Comparison of ENCODE assay signal across 17 cellular contexts in genomic region chr4:166895771-166896170, GRCh38.
"Had no signal": no experiment of that assay in that cellular context is flagged by ENCODE, and none has a peak within 500 bp of the region (broad histone marks: within the 10 kb centered on the region; RNA-seq: fewer than 3 reads in every experiment).

No MANE protein-coding gene starts in this region.

- ATAC-seq: activated naive CD4-positive, alpha-beta T cell treated with anti-CD3 and anti-CD28 coated beads, Interleukin-2, amount 50 U/mL, for 72 hours; gastrocnemius medialis; stimulated activated naive CD8-positive, alpha-beta T cell treated with anti-CD3 and anti-CD28 coated beads, Interleukin-15, Interleukin-2, amounts not matched to agents 100 U/mL and 50 U/mL, for 24 hours had no signal

- H3K4me1 ChIP-seq: gastrocnemius medialis, left ventricle myocardium inferior, suprapubic skin had no signal

- H3K36me3 ChIP-seq: gastrocnemius medialis, left ventricle myocardium inferior, suprapubic skin had no signal

- DNase-seq: activated B cell treated with CpG ODN at 0.5 μM for 24 hours; activated CD4-positive, alpha-beta T cell treated with anti-CD3 and anti-CD28 coated beads, Interleukin-2, amount 10 ng/mL, durations not matched to agents 7 days and 5 days; amygdala; cortex of kidney; effector CD8-positive, alpha-beta T cell; gastrocnemius medialis; left ventricle myocardium inferior; stimulated activated CD4-positive, alpha-beta T cell treated with anti-CD3 and anti-CD28 coated beads, Interleukin-2, amount 100 ng/mL, for 48 hours; stimulated activated CD8-positive, alpha-beta memory T cell treated with anti-CD3 and anti-CD28 coated beads, Interleukin-4, amount 100 ng/mL, for 48 hours; stimulated activated naive CD8-positive, alpha-beta T cell treated with anti-CD3 and anti-CD28 coated beads, Interleukin-15, Interleukin-2, amounts not matched to agents 100 U/mL and 50 U/mL, for 24 hours had no signal

- H3K9me3 Mint-ChIP-seq: activated B cell treated with CpG ODN at 0.5 μM for 24 hours, brain, nephron had no signal

- H3K4me3 ChIP-seq: gastrocnemius medialis, left ventricle myocardium inferior, suprapubic skin had no signal

- H3K36me3 Mint-ChIP-seq: activated naive CD4-positive, alpha-beta T cell treated with anti-CD3 and anti-CD28 coated beads, Interleukin-2, amount 50 U/mL, for 72 hours; brain; memory B cell had no signal

- H3K27me3 ChIP-seq: gastrocnemius medialis, suprapubic skin had no signal

- H3K27ac ChIP-seq: gastrocnemius medialis, left ventricle myocardium inferior, suprapubic skin had no signal

- H3K27me3 Mint-ChIP-seq: activated B cell treated with CpG ODN at 0.5 μM for 24 hours; activated CD4-positive, alpha-beta T cell treated with anti-CD3 and anti-CD28 coated beads, Interleukin-2, amount 10 ng/mL, durations not matched to agents 7 days and 5 days; brain; central memory CD8-positive, alpha-beta T cell; memory B cell had no signal

- H3K4me1 Mint-ChIP-seq: activated B cell treated with CpG ODN at 0.5 μM for 24 hours; activated CD4-positive, alpha-beta T cell treated with anti-CD3 and anti-CD28 coated beads, Interleukin-2, amount 10 ng/mL, durations not matched to agents 7 days and 5 days; central memory CD8-positive, alpha-beta T cell; memory B cell had no signal

- H3K9me3 ChIP-seq: gastrocnemius medialis, left ventricle myocardium inferior, suprapubic skin had no signal

- H3K27ac Mint-ChIP-seq: activated B cell treated with CpG ODN at 0.5 μM for 24 hours; activated CD4-positive, alpha-beta T cell treated with anti-CD3 and anti-CD28 coated beads, Interleukin-2, amount 10 ng/mL, durations not matched to agents 7 days and 5 days; activated naive CD4-positive, alpha-beta T cell treated with anti-CD3 and anti-CD28 coated beads, Interleukin-2, amount 50 U/mL, for 72 hours; activated T-helper 2 cell treated with anti-CD3 and anti-CD28 coated beads, Interferon-gamma antibody, Interleukin-2, Interleukin-4, amounts not matched to agents 10 μg/mL and 5 μg/mL and 100 μg/mL, durations not matched to agents 14 hours and 24 hours and 36 hours; brain; memory B cell had no signal

- H3K4me3 Mint-ChIP-seq: activated B cell treated with CpG ODN at 0.5 μM for 24 hours; activated CD4-positive, alpha-beta T cell treated with anti-CD3 and anti-CD28 coated beads, Interleukin-2, amount 10 ng/mL, durations not matched to agents 7 days and 5 days; brain; central memory CD8-positive, alpha-beta T cell; memory B cell; nephron had no signal
